In genomic region chr17:81436294-81436849, GRCh38 we compare ENCODE assay signal across 10 cellular contexts. TPM values are rescaled to one million over a fixed set of nuclear protein-coding genes. Genes with fewer than 3 reads are reported as not detected.
A peak's percentile ranks its signal among the peaks of the same experiment; 100 is the strongest.
DNase-seq lines count a peak whose midpoint lies in the region; ATAC-seq and TF ChIP-seq lines count a peak whose summit lies in the region.
"Had no signal": no experiment of that assay in that cellular context is flagged by ENCODE, and none has a peak within 500 bp of the region (broad histone marks: within the 10 kb centered on the region; RNA-seq: fewer than 3 reads in every experiment).

No MANE protein-coding gene starts in this region.

- ATAC-seq in left ventricle myocardium superior = peak; percentile 84
- peak; percentile 80 for ATAC-seq in sciatic nerve
- ATAC-seq in GM18520 (IDR thresholded peaks at IDR 0.05; ENCODE audit: unreplicated experiment) = no peak
- ATAC-seq in GM21576 (IDR thresholded peaks at IDR 0.05; ENCODE audit: unreplicated experiment) = no peak
- ATAC-seq: activated CD4-positive, alpha-beta T cell treated with anti-CD3 and anti-CD28 coated beads for 36 hours had no signal

- POLR2A ChIA-PET in AG04449 (lab: Yijun Ruan, JAX) = no interaction called here
- POLR2A ChIA-PET in RWPE1 (lab: Yijun Ruan, JAX; ENCODE audit: low non-redundant PET) = no interaction called here

- CTCF ChIA-PET in AG04449 (lab: Yijun Ruan, JAX) (interaction anchor here (0.8 to 1.2 kb wide), 2 partner anchors 10 to 42 kb away, joined by 3 read pairs; no protein-coding TSS in a partner anchor), RWPE1 (lab: Yijun Ruan, JAX) (interaction anchor here (0.6 to 0.9 kb wide), 3 partner anchors 27 to 1055 kb away, joined by 3 to 7 read pairs (median 4); no protein-coding TSS in a partner anchor)

- no peak for DNase-seq in AG04449 (ENCODE audit: low read depth, low spot score)
- no peak for DNase-seq in RWPE1 (ENCODE audit: low spot score)
- peak; percentile 87 for DNase-seq in left ventricle myocardium superior
- no peak for DNase-seq in sciatic nerve (ENCODE audit: low spot score)
- no peak for DNase-seq in NCI-H146 (lab: John Stamatoyannopoulos, UW)
- DNase-seq in NCI-H446 treated with DMSO at 0.1 percent for 48 hours (lab: John Stamatoyannopoulos, UW) = no peak
- DNase-seq: activated CD4-positive, alpha-beta T cell treated with anti-CD3 and anti-CD28 coated beads for 36 hours; NCI-H510A treated with DMSO at 0.1 percent for 48 hours had no signal

- TF ChIP-seq CTCF in AG04449 (IDR thresholded peaks at IDR 0.05; ENCODE audit: insufficient read depth, low read length, missing control alignments) (peak; percentile 3), RWPE1 (conservative IDR thresholded peaks at IDR 0.05; ENCODE audit: low read depth) (no peak)

- peak overlapping the region; percentile 67 for H3K27ac ChIP-seq in RWPE1

- intact Hi-C loops in left ventricle myocardium superior (cut with micrococcal nuclease) = no loop called here
- intact Hi-C loops in sciatic nerve (cut with DNase I) = no loop called here

- no peak overlapping the region for H3K4me3 ChIP-seq in AG04449 (ENCODE audit: low read depth, low read length)

RNA-seq across cellular contexts. Expression of gene BAHCC1, which starts 41.1 kb away (rescaled TPM):
- total RNA-seq in left ventricle myocardium superior (8.6 TPM), sciatic nerve (47.8 TPM)

Comparison
In these comparisons a context has a peak if more than half of its experiments do, and no peak if none do; other contexts are left out.
1. ATAC-seq: peak in left ventricle myocardium superior (single experiment) and sciatic nerve (single experiment); none in GM18520 (single experiment) and GM21576 (single experiment).